In the genomic region with DNA sequence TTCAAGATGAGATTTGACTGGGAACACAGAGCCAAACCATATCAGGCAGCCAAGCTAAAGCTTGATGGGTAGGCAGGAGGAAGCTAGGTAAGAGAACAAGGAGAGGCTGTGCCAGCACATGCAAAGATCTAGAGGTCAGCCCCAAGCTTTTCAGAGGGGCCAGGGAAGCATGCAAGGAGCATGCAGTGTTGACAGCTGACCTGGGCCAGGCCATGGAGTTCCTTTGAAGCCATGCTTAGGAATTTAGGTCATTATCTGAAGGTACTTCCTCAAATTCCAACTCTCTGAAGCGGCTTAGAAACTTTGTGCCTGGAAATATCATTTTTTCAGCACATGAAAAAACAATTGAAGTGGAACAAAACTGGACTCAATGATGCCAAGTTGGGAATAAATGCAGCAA, we compare ENCODE assay signal across 27 cellular contexts.
"Had no signal": no experiment of that assay in that cellular context is flagged by ENCODE, and none has a peak within 500 bp of the region (broad histone marks: within the 10 kb centered on the region; RNA-seq: fewer than 3 reads in every experiment).

No MANE protein-coding gene starts in this region.

- H3K36me3 ChIP-seq: neural progenitor cell, ovary, right lobe of liver, sigmoid colon, stomach, thoracic aorta, thyroid gland, tibial nerve, upper lobe of right lung, uterus had no signal

- H3K27ac ChIP-seq: neural progenitor cell, ovary, parathyroid adenoma, psoas muscle, right lobe of liver, sigmoid colon, stomach, thoracic aorta, thyroid gland, tibial nerve, upper lobe of right lung, uterus had no signal

- H3K4me1 ChIP-seq: neural progenitor cell, parathyroid adenoma, psoas muscle, right lobe of liver, sigmoid colon, stomach, thyroid gland, tibial nerve, upper lobe of right lung, uterus had no signal

- H3K4me3 ChIP-seq: neural progenitor cell, ovary, psoas muscle, right lobe of liver, sigmoid colon, stomach, thoracic aorta, thyroid gland, tibial nerve, upper lobe of right lung, uterus had no signal

- ATAC-seq: naive thymus-derived CD4-positive, alpha-beta T cell; natural killer cell; psoas muscle; right cardiac atrium; right lobe of liver; stimulated activated effector memory CD8-positive, alpha-beta T cell treated with anti-CD3 and anti-CD28 coated beads, Interleukin-12 subunit alpha, Interleukin-12 subunit beta, amount 100 ng/mL, for 72 hours; stimulated activated naive B cell treated with anti-CD40 and anti-IgM and Interleukin-4, amounts not matched to agents 10 μg/mL and 1 μg/mL and 100 μg/mL, for 72 hours; upper lobe of right lung had no signal

- H2AFZ ChIP-seq: neural progenitor cell, parathyroid adenoma had no signal

- H3K4me3 Mint-ChIP-seq: naive thymus-derived CD4-positive, alpha-beta T cell; natural killer cell; nephron; neural progenitor cell; stimulated activated effector memory CD8-positive, alpha-beta T cell treated with anti-CD3 and anti-CD28 coated beads, Interleukin-12 subunit alpha, Interleukin-12 subunit beta, amount 100 ng/mL, for 72 hours; stimulated activated naive B cell treated with anti-CD40 and anti-IgM and Interleukin-4, amounts not matched to agents 10 μg/mL and 1 μg/mL and 100 μg/mL, for 72 hours; type B pancreatic cell had no signal

- H3K27ac Mint-ChIP-seq: naive thymus-derived CD4-positive, alpha-beta T cell; natural killer cell; nephron; neural progenitor cell; progenitor cell of endocrine pancreas; stimulated activated effector memory CD8-positive, alpha-beta T cell treated with anti-CD3 and anti-CD28 coated beads, Interleukin-12 subunit alpha, Interleukin-12 subunit beta, amount 100 ng/mL, for 72 hours; stimulated activated naive B cell treated with anti-CD40 and anti-IgM and Interleukin-4, amounts not matched to agents 10 μg/mL and 1 μg/mL and 100 μg/mL, for 72 hours; type B pancreatic cell had no signal

- H3K4me1 Mint-ChIP-seq: natural killer cell; nephron; neural progenitor cell; stimulated activated effector memory CD8-positive, alpha-beta T cell treated with anti-CD3 and anti-CD28 coated beads, Interleukin-12 subunit alpha, Interleukin-12 subunit beta, amount 100 ng/mL, for 72 hours; stimulated activated naive B cell treated with anti-CD40 and anti-IgM and Interleukin-4, amounts not matched to agents 10 μg/mL and 1 μg/mL and 100 μg/mL, for 72 hours had no signal

- H3K9me3 ChIP-seq: ovary, psoas muscle, right lobe of liver, sigmoid colon, stomach, thoracic aorta, thyroid gland, tibial nerve, upper lobe of right lung, uterus had no signal

- H3K79me2 ChIP-seq: parathyroid adenoma had no signal

- H3K4me2 ChIP-seq: neural progenitor cell had no signal

- H3K27me3 ChIP-seq: neural progenitor cell, ovary, right lobe of liver, sigmoid colon, stomach, thyroid gland, tibial nerve, upper lobe of right lung, uterus had no signal

- H3K9me3 Mint-ChIP-seq: naive thymus-derived CD4-positive, alpha-beta T cell; nephron; neural progenitor cell; stimulated activated effector memory CD8-positive, alpha-beta T cell treated with anti-CD3 and anti-CD28 coated beads, Interleukin-12 subunit alpha, Interleukin-12 subunit beta, amount 100 ng/mL, for 72 hours; stimulated activated naive B cell treated with anti-CD40 and anti-IgM and Interleukin-4, amounts not matched to agents 10 μg/mL and 1 μg/mL and 100 μg/mL, for 72 hours had no signal

- H3K9ac ChIP-seq: neural progenitor cell, parathyroid adenoma had no signal

- H3K27me3 Mint-ChIP-seq: naive thymus-derived CD4-positive, alpha-beta T cell; progenitor cell of endocrine pancreas; stimulated activated naive B cell treated with anti-CD40 and anti-IgM and Interleukin-4, amounts not matched to agents 10 μg/mL and 1 μg/mL and 100 μg/mL, for 72 hours; type B pancreatic cell had no signal

- DNase-seq: naive thymus-derived CD4-positive, alpha-beta T cell; natural killer cell; occipital lobe; ovary; psoas muscle; right cardiac atrium; right lobe of liver; sigmoid colon; small intestine; stimulated activated CD4-positive, alpha-beta T cell treated with anti-CD3 and anti-CD28 coated beads, Interleukin-15, amount 100 ng/mL, for 24 hours; stimulated activated CD4-positive, alpha-beta T cell treated with anti-CD3 and anti-CD28 coated beads, Interleukin-2, amount 100 ng/mL, for 24 hours; stimulated activated CD4-positive, alpha-beta T cell treated with anti-CD3 and anti-CD28 coated beads, Interleukin-2, amount 100 ng/mL, for 48 hours; stimulated activated CD4-positive, alpha-beta T cell treated with anti-CD3 and anti-CD28 coated beads, Interleukin-4, amount 100 ng/mL, for 24 hours; stimulated activated naive B cell treated with anti-CD40 and anti-IgM and Interleukin-4, amounts not matched to agents 10 μg/mL and 1 μg/mL and 100 μg/mL, for 72 hours; stimulated activated naive CD4-positive, alpha-beta T cell treated with Interleukin-2 at 50 U/mL for 16 hours; stomach; thyroid gland; upper lobe of right lung; uterus had no signal
